Comparison of ENCODE assay signal across 21 cellular contexts in genomic region chr15:29031502-29032228, GRCh38.
DNase-seq lines count a peak whose midpoint lies in the region; ATAC-seq and TF ChIP-seq lines count a peak whose summit lies in the region.
"Had no signal": no experiment of that assay in that cellular context is flagged by ENCODE, and none has a peak within 500 bp of the region (broad histone marks: within the 10 kb centered on the region; RNA-seq: fewer than 3 reads in every experiment).

No MANE protein-coding gene starts in this region.

- POLR2A ChIA-PET in CD4-positive, alpha-beta memory T cell (lab: Charles Lee; ENCODE audit: partially characterized antibody), result no interaction called here

- peaks cover 7% of the 10 kb centered on the region for H3K4me1 Mint-ChIP-seq in activated CD4-positive, alpha-beta T cell treated with anti-CD3 and anti-CD28 coated beads, Interleukin-2, amount 10 ng/mL, durations not matched to agents 24 days and 14 days
- H3K4me1 Mint-ChIP-seq in CD4-positive, alpha-beta memory T cell, result peaks cover 10 to 58% (median 24%) of the 10 kb centered on the region in 4 donors
- peaks cover 57% of the 10 kb centered on the region for H3K4me1 Mint-ChIP-seq in activated naive CD8-positive, alpha-beta T cell (ENCODE audit: low read depth)
- peaks cover 72 to 79% of the 10 kb centered on the region in 2 donors for H3K4me1 Mint-ChIP-seq in natural killer cell

- peaks cover 6% of the 10 kb centered on the region for H3K4me1 ChIP-seq in CD4-positive, alpha-beta memory T cell (ENCODE audit: insufficient read depth, low read length)
- H3K4me1 ChIP-seq: tibial artery had no signal

- no peak overlapping the region for H3K4me3 Mint-ChIP-seq in activated CD4-positive, alpha-beta T cell treated with anti-CD3 and anti-CD28 coated beads, Interleukin-2, amount 10 ng/mL, durations not matched to agents 24 days and 14 days
- peak overlapping the region in 4 of 8 donors; percentile 10 to 67 (median 34) for H3K4me3 Mint-ChIP-seq in CD4-positive, alpha-beta memory T cell
- H3K4me3 Mint-ChIP-seq in activated naive CD8-positive, alpha-beta T cell, result peak overlapping the region; percentile 17
- peak overlapping the region; percentile 60 for H3K4me3 Mint-ChIP-seq in natural killer cell
- H3K4me3 Mint-ChIP-seq: dendritic cell treated with granulocyte-macrophage colony-stimulating factor and Interleukin-4, amounts not matched to agents 40 ng/mL and 50 ng/mL, for 4 days had no signal

- no peaks in the 10 kb centered on the region for H3K27me3 Mint-ChIP-seq in activated CD4-positive, alpha-beta T cell treated with anti-CD3 and anti-CD28 coated beads, Interleukin-2, amount 10 ng/mL, durations not matched to agents 24 days and 14 days
- H3K27me3 Mint-ChIP-seq in CD4-positive, alpha-beta memory T cell, result no peaks in the 10 kb centered on the region
- H3K27me3 Mint-ChIP-seq in activated naive CD8-positive, alpha-beta T cell, result no peaks in the 10 kb centered on the region
- no peaks in the 10 kb centered on the region for H3K27me3 Mint-ChIP-seq in natural killer cell (ENCODE audit: low read depth in 2 of 2)
- H3K27me3 Mint-ChIP-seq: dendritic cell treated with granulocyte-macrophage colony-stimulating factor and Interleukin-4, amounts not matched to agents 40 ng/mL and 50 ng/mL, for 4 days had no signal

- H3K9me3 Mint-ChIP-seq in activated CD4-positive, alpha-beta T cell treated with anti-CD3 and anti-CD28 coated beads, Interleukin-2, amount 10 ng/mL, durations not matched to agents 24 days and 14 days, result peaks cover 4% of the 10 kb centered on the region
- H3K9me3 Mint-ChIP-seq in CD4-positive, alpha-beta memory T cell, result peaks cover 0 to 3% (median 0%) of the 10 kb centered on the region in 8 donors
- H3K9me3 Mint-ChIP-seq in activated naive CD8-positive, alpha-beta T cell (ENCODE audit: low read depth), result peaks cover 3% of the 10 kb centered on the region
- peaks cover 2 to 5% of the 10 kb centered on the region in 2 donors for H3K9me3 Mint-ChIP-seq in natural killer cell

- H3K4me3 ChIP-seq in CD4-positive, alpha-beta memory T cell (ENCODE audit: low read length in 2 of 2), result no peak overlapping the region
- H3K4me3 ChIP-seq: tibial artery had no signal

- DNase-seq in activated CD4-positive, alpha-beta T cell treated with anti-CD3 and anti-CD28 coated beads, Interleukin-2, amount 10 ng/mL, durations not matched to agents 24 days and 14 days, result peak; percentile 65
- no peak for DNase-seq in activated CD4-positive, alpha-beta T cell treated with anti-CD3 and anti-CD28 coated beads, Interleukin-2, amount 50 U/mL, for 4 hours
- no peak for DNase-seq in CD4-positive, alpha-beta memory T cell
- DNase-seq in natural killer cell (peak; percentile 35), kidney glomerular epithelial cell (lab: John Stamatoyannopoulos, UW) (no peak)
- DNase-seq: activated CD4-positive, alpha-beta T cell treated with anti-CD3 and anti-CD28 coated beads for 48 hours; Kasumi-1; NCI-H1048; NCI-H187; NCI-H2227 treated with DMSO at 0.1 percent for 48 hours; NCI-H774; OCI-M1; retina; SHP77; stimulated activated CD4-positive, alpha-beta T cell treated with anti-CD3 and anti-CD28 coated beads, Interleukin-2, amount 100 ng/mL, for 48 hours; stimulated activated naive CD4-positive, alpha-beta T cell; tibial artery had no signal

- no peaks in the 10 kb centered on the region for H3K36me3 Mint-ChIP-seq in activated CD4-positive, alpha-beta T cell treated with anti-CD3 and anti-CD28 coated beads, Interleukin-2, amount 10 ng/mL, durations not matched to agents 24 days and 14 days (ENCODE audit: low read depth)
- peaks cover 3 to 6% of the 10 kb centered on the region in 2 donors for H3K36me3 Mint-ChIP-seq in CD4-positive, alpha-beta memory T cell
- peaks cover 15% of the 10 kb centered on the region for H3K36me3 Mint-ChIP-seq in activated naive CD8-positive, alpha-beta T cell
- no peaks in the 10 kb centered on the region for H3K36me3 Mint-ChIP-seq in natural killer cell

- H3K27ac ChIP-seq in CD4-positive, alpha-beta memory T cell (ENCODE audit: low read depth, low read length), result no peak overlapping the region
- H3K27ac ChIP-seq: tibial artery had no signal

- no peaks in the 10 kb centered on the region for H3K27me3 ChIP-seq in CD4-positive, alpha-beta memory T cell (ENCODE audit: insufficient read depth, low read length)
- H3K27me3 ChIP-seq: tibial artery had no signal

- H3K36me3 ChIP-seq in CD4-positive, alpha-beta memory T cell (ENCODE audit: insufficient read depth, low read length), result no peaks in the 10 kb centered on the region
- H3K36me3 ChIP-seq: tibial artery had no signal

- CTCF ChIA-PET in CD4-positive, alpha-beta memory T cell (lab: Charles Lee; ENCODE audit: partially characterized antibody), result no interaction called here

- no peaks in the 10 kb centered on the region for H3K9me3 ChIP-seq in CD4-positive, alpha-beta memory T cell (ENCODE audit: control insufficient read depth in 1 of 2, low read length in 2 of 2)
- H3K9me3 ChIP-seq: tibial artery had no signal

- intact Hi-C loops in activated CD4-positive, alpha-beta T cell treated with anti-CD3 and anti-CD28 coated beads, Interleukin-2, amount 10 ng/mL, durations not matched to agents 24 days and 14 days (cut with micrococcal nuclease), result no loop called here
- intact Hi-C loops in CD4-positive, alpha-beta memory T cell (cut with micrococcal nuclease), result no loop called here
- intact Hi-C loops in natural killer cell (cut with micrococcal nuclease), result loop anchor here (5.0 kb wide), 3 partner anchors 39 to 94 kb away; no protein-coding TSS in a partner anchor

- H3K27ac Mint-ChIP-seq in activated CD4-positive, alpha-beta T cell treated with anti-CD3 and anti-CD28 coated beads, Interleukin-2, amount 10 ng/mL, durations not matched to agents 24 days and 14 days, result peak overlapping the region; percentile 44
- H3K27ac Mint-ChIP-seq in CD4-positive, alpha-beta memory T cell, result peak overlapping the region in 5 of 7 donors; percentile 10 to 74 (median 38)
- peak overlapping the region; percentile 72 for H3K27ac Mint-ChIP-seq in activated naive CD8-positive, alpha-beta T cell
- peak overlapping the region; percentile 87 to 90 for H3K27ac Mint-ChIP-seq in natural killer cell
- H3K27ac Mint-ChIP-seq: dendritic cell treated with granulocyte-macrophage colony-stimulating factor and Interleukin-4, amounts not matched to agents 40 ng/mL and 50 ng/mL, for 4 days had no signal

- ATAC-seq in natural killer cell (peak; percentile 83 to 87 (median 83)), GM21529 (IDR thresholded peaks at IDR 0.05; ENCODE audit: unreplicated experiment) (no peak), GM18873 (IDR thresholded peaks at IDR 0.05; ENCODE audit: low FRiP score, unreplicated experiment) (no peak)

- TF ChIP-seq CTCF in natural killer cell (IDR thresholded peaks at IDR 0.05), result no peak

Comparison
In these comparisons a context has a peak if more than half of its experiments do, and no peak if none do; other contexts are left out.
1. DNase-seq: peak in activated CD4-positive, alpha-beta T cell treated with anti-CD3 and anti-CD28 coated beads, Interleukin-2, amount 10 ng/mL, durations not matched to agents 24 days and 14 days (single experiment) and natural killer cell (single experiment); none in activated CD4-positive, alpha-beta T cell treated with anti-CD3 and anti-CD28 coated beads, Interleukin-2, amount 50 U/mL, for 4 hours (0 of 2), CD4-positive, alpha-beta memory T cell (0 of 5) and kidney glomerular epithelial cell (single experiment).
2. H3K27ac Mint-ChIP-seq: peak in every context shown above with its lines; median percentile 88 in natural killer cell; 72 in activated naive CD8-positive, alpha-beta T cell; 44 in activated CD4-positive, alpha-beta T cell treated with anti-CD3 and anti-CD28 coated beads, Interleukin-2, amount 10 ng/mL, durations not matched to agents 24 days and 14 days; 38 in CD4-positive, alpha-beta memory T cell.
3. ATAC-seq: peak in natural killer cell (3 of 3); none in GM21529 (single experiment) and GM18873 (single experiment).